In the genomic region with DNA sequence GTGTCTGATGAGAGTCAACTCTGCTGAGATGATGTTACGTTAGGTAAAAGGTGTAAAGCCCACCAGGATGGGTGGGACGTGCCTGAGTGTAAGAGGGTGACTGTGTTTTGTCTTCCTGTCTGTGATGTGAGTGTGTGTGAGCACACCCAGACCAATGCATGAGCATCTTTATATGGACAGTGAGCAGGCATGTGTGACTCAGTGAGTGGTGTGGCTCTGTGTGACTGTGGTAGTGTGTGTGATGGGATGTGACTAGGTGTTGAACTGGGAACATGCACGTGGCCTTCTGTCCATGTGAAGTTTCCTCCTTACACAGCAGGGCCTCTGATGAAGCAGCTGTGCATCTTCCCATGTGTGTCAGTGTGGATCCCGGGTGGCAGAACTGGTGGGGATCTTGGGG, we compare ENCODE assay signal across 16 cellular contexts. TPM values are rescaled to one million over a fixed set of nuclear protein-coding genes. Genes with fewer than 3 reads are reported as not detected.
A peak's percentile ranks its signal among the peaks of the same experiment; 100 is the strongest.
DNase-seq lines count a peak whose midpoint lies in the region; ATAC-seq and TF ChIP-seq lines count a peak whose summit lies in the region.
"Had no signal": no experiment of that assay in that cellular context is flagged by ENCODE, and none has a peak within 500 bp of the region (broad histone marks: within the 10 kb centered on the region; RNA-seq: fewer than 3 reads in every experiment).

No MANE protein-coding gene starts in this region.

- no peak overlapping the region for H4K5ac ChIP-seq in H9 (ENCODE audit: insufficient read length, low read depth, low read length)

- no peak overlapping the region for H4K8ac ChIP-seq in H9 (replicated peaks; ENCODE audit: insufficient read length, low read depth, low read length)

- H3K36me3 ChIP-seq in Panc1 (ENCODE audit: control insufficient read depth, insufficient read depth, low read length), result no peaks in the 10 kb centered on the region

- H2AK5ac ChIP-seq in H9 (ENCODE audit: insufficient read length, low read length), result no peak overlapping the region

- no peak overlapping the region for H2BK120ac ChIP-seq in H9 (ENCODE audit: low read depth, low read length, poor library complexity, severe bottlenecking)

- no peak overlapping the region for H2BK12ac ChIP-seq in H9 (ENCODE audit: insufficient read length, low read depth, low read length)

- POLR2A ChIA-PET in Panc1 (lab: Charles Lee), result interaction anchor here (0.5 kb wide), 1 partner anchor 293 kb away, joined by 3 read pairs; no protein-coding TSS in a partner anchor

- CTCF ChIA-PET in Panc1 (lab: Charles Lee), result interaction anchor here (1.0 to 1.1 kb wide), 2 partner anchors 86 to 153 kb away, joined by 3 to 7 read pairs; no protein-coding TSS in a partner anchor

- H3T11ph ChIP-seq in H9 (ENCODE audit: low read length), result no peak overlapping the region

- intact Hi-C loops in Panc1 (cut with micrococcal nuclease; ENCODE audit: unreplicated experiment), result no loop called here

- ATAC-seq in stimulated activated naive CD8-positive, alpha-beta T cell treated with anti-CD3 and anti-CD28 coated beads, Interleukin-15, Interleukin-2, amounts not matched to agents 100 U/mL and 50 U/mL, for 24 hours, result peak; percentile 28
- ATAC-seq in stimulated activated naive CD8-positive, alpha-beta T cell treated with anti-CD3 and anti-CD28 coated beads, Interleukin-15, amount 100 ng/mL, for 72 hours, result no peak
- ATAC-seq in Panc1 (peak; percentile 35), HG03025 (IDR thresholded peaks at IDR 0.05; ENCODE audit: low FRiP score, unreplicated experiment) (no peak)
- ATAC-seq: CD8-positive, alpha-beta T cell; K562 had no signal

- H3K79me2 ChIP-seq in H9 (ENCODE audit: insufficient read depth, low read length), result no peaks in the 10 kb centered on the region

- H3K4me1 Mint-ChIP-seq in stimulated activated naive CD8-positive, alpha-beta T cell treated with anti-CD3 and anti-CD28 coated beads, Interleukin-15, amount 100 ng/mL, for 72 hours, result no peaks in the 10 kb centered on the region
- H3K4me1 Mint-ChIP-seq in H9, result no peaks in the 10 kb centered on the region
- H3K4me1 Mint-ChIP-seq: CD14-positive monocyte had no signal

- WGBS in H9 (ENCODE audit: extremely low coverage, insufficient read length, low lambda C conversion rate), result no CpG with 5 or more reads among the region's 4 CpGs

- H3K4me2 ChIP-seq in H9 (ENCODE audit: insufficient read depth, insufficient read length, low read length), result no peak overlapping the region

- H3K9me3 ChIP-seq in Panc1 (ENCODE audit: control insufficient read depth, insufficient read depth, low read depth, low read length) (no peaks in the 10 kb centered on the region), H9 (ENCODE audit: control insufficient read depth, low read depth, low read length) (no peaks in the 10 kb centered on the region)

- no peak overlapping the region for H3K14ac ChIP-seq in H9 (ENCODE audit: insufficient read depth, low read length)

- H3K79me1 ChIP-seq in H9 (ENCODE audit: insufficient read depth, low read depth, low read length, poor library complexity, severe bottlenecking), result no peaks in the 10 kb centered on the region

- no peak for TF ChIP-seq CTCF in Panc1 (IDR thresholded peaks at IDR 0.05)
- no peak for TF ChIP-seq CTCF in H9 (conservative IDR thresholded peaks at IDR 0.05)

- H4K20me1 ChIP-seq in H9 (ENCODE audit: control insufficient read depth, insufficient read depth, insufficient read length), result no peaks in the 10 kb centered on the region

- DNase-seq in stimulated activated naive CD8-positive, alpha-beta T cell treated with anti-CD3 and anti-CD28 coated beads, Interleukin-15, Interleukin-2, amounts not matched to agents 100 U/mL and 50 U/mL, for 24 hours, result no peak
- DNase-seq in stimulated activated naive CD8-positive, alpha-beta T cell treated with anti-CD3 and anti-CD28 coated beads, Interleukin-15, amount 100 ng/mL, for 72 hours, result no peak
- DNase-seq in Panc1 (ENCODE audit: low read depth, low spot score) (no peak), kidney tubule cell (ENCODE audit: low spot score) (peak; percentile 34), H9 (no peak)
- no peak for DNase-seq in activated CD4-positive, CD25-positive, alpha-beta regulatory T cell treated with anti-CD3 and anti-CD28 coated beads, Interleukin-2, amount 50 U/mL, for 72 hours
- DNase-seq: CD8-positive, alpha-beta T cell; COR-L47; DMS153; GM23248 had no signal

- H3K4ac ChIP-seq in H9 (ENCODE audit: low read depth, low read length), result no peak overlapping the region

- H2AFZ ChIP-seq in H9 (ENCODE audit: low read length), result no peak overlapping the region
- H2AFZ ChIP-seq: GM23248 had no signal

- H3K9ac ChIP-seq in H9 (ENCODE audit: extremely low read depth, insufficient read length, low read length), result no peak overlapping the region
- H3K9ac ChIP-seq: GM23248 had no signal

- peaks cover 73% of the 10 kb centered on the region for H3K27me3 Mint-ChIP-seq in stimulated activated naive CD8-positive, alpha-beta T cell treated with anti-CD3 and anti-CD28 coated beads, Interleukin-15, amount 100 ng/mL, for 72 hours
- peaks cover 76% of the 10 kb centered on the region for H3K27me3 Mint-ChIP-seq in H9 (ENCODE audit: low read depth)

- in situ Hi-C loops in Panc1 (cut with HindIII; ENCODE audit: low pct_unique_long_range_greater_than_20kb, low sequenced_read_pairs), result loop anchor here (5.0 kb wide), 1 partner anchor 34 kb away; no protein-coding TSS in a partner anchor

- no peak overlapping the region for H3K56ac ChIP-seq in H9 (ENCODE audit: insufficient read length, low read depth, low read length)

- H3K27me3 ChIP-seq in Panc1 (ENCODE audit: control insufficient read depth, insufficient read depth, low read length) (peaks cover 72% of the 10 kb centered on the region), H9 (ENCODE audit: insufficient read depth, low read length) (no peaks in the 10 kb centered on the region)

- H3K4me3 Mint-ChIP-seq in stimulated activated naive CD8-positive, alpha-beta T cell treated with anti-CD3 and anti-CD28 coated beads, Interleukin-15, amount 100 ng/mL, for 72 hours, result no peak overlapping the region
- no peak overlapping the region for H3K4me3 Mint-ChIP-seq in H9
- H3K4me3 Mint-ChIP-seq: CD14-positive monocyte; CD8-positive, alpha-beta T cell had no signal

- H3K36me3 Mint-ChIP-seq in H9 (ENCODE audit: insufficient read depth in 1 of 3, low read depth in 3 of 3), result no peaks in the 10 kb centered on the region
- H3K36me3 Mint-ChIP-seq: CD14-positive monocyte; CD8-positive, alpha-beta T cell had no signal

- H3K27ac ChIP-seq in Panc1 (ENCODE audit: low read length) (no peak overlapping the region), H9 (ENCODE audit: insufficient read length, low read depth, low read length) (no peak overlapping the region)
- H3K27ac ChIP-seq: GM23248 had no signal

- no peaks in the 10 kb centered on the region for H3K23me2 ChIP-seq in H9 (ENCODE audit: insufficient read length, low read depth, low read length, poor library complexity, severe bottlenecking)

- H2BK15ac ChIP-seq in H9 (ENCODE audit: low read depth, low read length), result no peak overlapping the region

- H3K23ac ChIP-seq in H9 (ENCODE audit: insufficient read length, low read depth, low read length), result no peak overlapping the region

- peaks cover 0 to 8% of the 10 kb centered on the region in 2 donors for H3K9me3 Mint-ChIP-seq in stimulated activated naive CD8-positive, alpha-beta T cell treated with anti-CD3 and anti-CD28 coated beads, Interleukin-15, amount 100 ng/mL, for 72 hours
- peaks cover 6 to 12% of the 10 kb centered on the region in 2 experiments; a peak in 3 of 5 replicates for H3K9me3 Mint-ChIP-seq in H9
- H3K9me3 Mint-ChIP-seq: CD8-positive, alpha-beta T cell had no signal

- no peak overlapping the region for H3K4me3 ChIP-seq in Panc1 (ENCODE audit: low read depth in 2 of 2, low read length in 2 of 2)
- H3K4me3 ChIP-seq: GM23248, K562 had no signal

- H3K4me1 ChIP-seq in Panc1 (ENCODE audit: control insufficient read depth, insufficient read depth, low read length) (no peaks in the 10 kb centered on the region), H9 (ENCODE audit: insufficient read depth, low read length) (no peaks in the 10 kb centered on the region)

- H2BK20ac ChIP-seq in H9 (ENCODE audit: low read depth, low read length, poor library complexity, severe bottlenecking), result no peak overlapping the region

- no peak overlapping the region for H2BK5ac ChIP-seq in H9 (ENCODE audit: insufficient read length, low read length)

- H4K91ac ChIP-seq in H9 (ENCODE audit: insufficient read length, low read depth, low read length), result no peak overlapping the region

- BruUV-seq in Panc1 (replicated peaks; lab: Mats Ljungman, UMichigan), result no TSS peak

- no peak overlapping the region for H3K18ac ChIP-seq in H9 (ENCODE audit: insufficient read length, low read depth, low read length)

- H3K27ac Mint-ChIP-seq in stimulated activated naive CD8-positive, alpha-beta T cell treated with anti-CD3 and anti-CD28 coated beads, Interleukin-15, amount 100 ng/mL, for 72 hours, result no peak overlapping the region
- no peak overlapping the region; a peak in 1 of 7 replicates for H3K27ac Mint-ChIP-seq in H9
- H3K27ac Mint-ChIP-seq: CD14-positive monocyte; CD8-positive, alpha-beta T cell had no signal

RNA-seq across cellular contexts. Expression of a gene that starts 17.8 kb away (rescaled TPM):
- total RNA-seq in Panc1 (2021; ENCODE audit: unreplicated experiment) (not detected), H9 (2021) (not detected in 2 replicates)
- polyA plus RNA-seq in Panc1 (2012; ENCODE audit: insufficient read length), result not detected
- total RNA-seq: A673; CD8-positive, alpha-beta T cell; GM23248; HT-29; K562 had no signal
- polyA plus RNA-seq: BJ, CD14-positive monocyte, GM23248, K562 had no signal

RNA-seq across cellular contexts. Expression of a gene that starts 35.6 kb away (rescaled TPM):
- total RNA-seq in Panc1 (2021; ENCODE audit: unreplicated experiment), result not detected
- not detected for polyA plus RNA-seq in Panc1 (2012; ENCODE audit: insufficient read length)
- total RNA-seq in H9 (2021), result not detected in 2 replicates
- total RNA-seq: A673; CD8-positive, alpha-beta T cell; GM23248; HT-29 had no signal
- polyA plus RNA-seq: BJ, CD14-positive monocyte, GM23248 had no signal

Comparison
In these comparisons a context has a peak if more than half of its experiments do, and no peak if none do; other contexts are left out.
1. ATAC-seq: peak in stimulated activated naive CD8-positive, alpha-beta T cell treated with anti-CD3 and anti-CD28 coated beads, Interleukin-15, Interleukin-2, amounts not matched to agents 100 U/mL and 50 U/mL, for 24 hours (single experiment) and Panc1 (single experiment); none in stimulated activated naive CD8-positive, alpha-beta T cell treated with anti-CD3 and anti-CD28 coated beads, Interleukin-15, amount 100 ng/mL, for 72 hours (single experiment) and HG03025 (single experiment).